In the genomic region with DNA sequence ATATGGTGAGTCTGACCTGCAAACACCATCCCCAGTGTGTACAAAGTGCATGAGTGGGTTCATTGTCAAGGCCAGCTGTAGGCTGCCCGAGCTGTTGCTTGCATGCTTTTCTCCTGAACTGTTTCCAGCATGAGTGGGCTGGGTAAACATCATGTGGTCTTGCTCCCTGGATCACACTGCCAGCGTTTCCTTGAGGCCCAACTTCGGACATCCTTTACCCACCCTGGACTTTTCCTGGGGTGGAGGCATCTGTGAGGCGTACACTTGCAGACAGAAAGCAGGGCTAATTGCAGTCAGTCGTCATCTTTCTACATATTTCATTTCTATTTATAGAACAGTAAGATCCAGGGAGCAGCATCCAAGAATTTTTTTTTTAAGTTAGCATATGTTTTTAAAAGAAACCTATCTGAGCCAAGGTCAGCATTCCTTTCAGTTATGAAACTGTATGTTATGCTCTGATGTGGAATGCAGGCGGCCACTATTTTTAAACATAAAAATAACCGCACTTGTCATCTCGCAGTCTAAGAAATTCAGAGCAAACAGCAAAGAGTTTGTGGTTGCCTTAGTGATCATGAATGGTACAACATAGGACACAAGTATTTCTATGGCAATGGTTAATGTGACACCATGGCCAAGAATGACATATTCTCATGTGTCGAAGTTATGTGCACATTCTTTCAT, we compare ENCODE assay signal across 1 cellular context.
TF ChIP-seq lines count a peak whose summit lies in the region.

No MANE protein-coding gene starts in this region.

TF ChIP-seq in IMR-90, 13 proteins besides CTCF, POLR2A, EP300 and RAD21 (continued from another document):
- TF ChIP-seq MAZ (IDR thresholded peaks at IDR 0.05; ENCODE audit: borderline replicate concordance, low read depth, low read length), result no peak
- no peak for TF ChIP-seq RCOR1 (IDR thresholded peaks at IDR 0.05; ENCODE audit: insufficient replicate concordance, low read length)
- TF ChIP-seq FOS (IDR thresholded peaks at IDR 0.05; ENCODE audit: low read depth, low read length), result 0 out of 2 replicates have a peak, but pooled peaks have one; percentile 2
- TF ChIP-seq RFX5 (IDR thresholded peaks at IDR 0.05; ENCODE audit: low read depth, low read length), result no peak
